In genomic region chr19:55621673-55622231, GRCh38 we compare ENCODE assay signal across 1 cellular context.
TF ChIP-seq lines count a peak whose summit lies in the region.

No MANE protein-coding gene starts in this region.

TF ChIP-seq in HepG2, 621 proteins besides CTCF, POLR2A, EP300 and RAD21:
- TF ChIP-seq RBFOX2 (IDR thresholded peaks at IDR 0.05; ENCODE audit: low read depth, low read length) (peak; percentile 69; the same call in 1 of the 2 replicates), AGO1 (IDR thresholded peaks at IDR 0.05; ENCODE audit: low read depth, low read length, poor library complexity, severe bottlenecking) (peak; percentile 46), PPARG (CRISPR knock-in tag; conservative IDR thresholded peaks at IDR 0.05) (no peak), SRY (CRISPR knock-in tag; IDR thresholded peaks at IDR 0.05) (no peak), HNRNPL (IDR thresholded peaks at IDR 0.05; ENCODE audit: low read depth, low read length) (0 out of 2 replicates have a peak, but pooled peaks have one; percentile 10), DPF2 (CRISPR knock-in tag; IDR thresholded peaks at IDR 0.05; ENCODE audit: borderline replicate concordance, low read depth) (no peak), ZBTB33 (CRISPR knock-in tag; IDR thresholded peaks at IDR 0.05) (0 out of 2 replicates have a peak, but pooled peaks have one; percentile 5), RARG (CRISPR knock-in tag; IDR thresholded peaks at IDR 0.05; ENCODE audit: low read depth) (no peak), AGO2 (optimal IDR thresholded peaks at IDR 0.05; ENCODE audit: low read depth, low read length) (peak; percentile 74), ZBTB43 (CRISPR knock-in tag; conservative IDR thresholded peaks at IDR 0.05) (no peak), GATAD2A (CRISPR knock-in tag; IDR thresholded peaks at IDR 0.05) (no peak), U2AF1 (optimal IDR thresholded peaks at IDR 0.05; ENCODE audit: low read depth, low read length) (no peak)
